In the genomic region with DNA sequence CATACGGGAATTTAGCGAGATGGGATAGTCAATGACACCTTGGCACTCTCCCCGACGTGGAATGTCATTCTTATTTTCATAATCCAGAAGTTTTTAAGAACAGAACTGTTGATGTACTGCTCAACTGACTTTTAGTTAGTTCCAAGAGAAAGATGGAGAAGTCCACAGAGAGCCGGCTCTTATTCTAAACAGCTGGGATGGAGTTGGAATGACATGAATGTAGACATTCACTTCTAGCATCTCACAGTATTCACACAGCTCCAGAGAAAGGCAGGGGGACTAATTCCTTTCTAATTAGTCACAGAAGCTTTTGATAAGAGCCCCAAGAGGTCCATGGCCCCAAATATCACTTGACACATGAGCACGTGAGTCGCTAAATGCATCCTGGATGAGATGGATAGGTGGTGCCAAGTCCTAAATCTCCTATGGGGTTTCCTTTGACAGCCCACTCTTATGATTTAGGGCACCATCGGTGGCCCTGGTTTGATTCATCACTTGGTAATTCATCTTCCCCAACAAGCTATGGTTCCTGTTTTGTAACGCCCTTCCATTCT, we compare ENCODE assay signal across 24 cellular contexts.
DNase-seq lines count a peak whose midpoint lies in the region; ATAC-seq and TF ChIP-seq lines count a peak whose summit lies in the region.
"Had no signal": no experiment of that assay in that cellular context is flagged by ENCODE, and none has a peak within 500 bp of the region (broad histone marks: within the 10 kb centered on the region; RNA-seq: fewer than 3 reads in every experiment).

No MANE protein-coding gene starts in this region.

- H2BK15ac ChIP-seq in mesendoderm (replicated peaks; ENCODE audit: low read depth) = no peak overlapping the region

- H3K27ac ChIP-seq in esophagus muscularis mucosa (replicated peaks in 1 of 4) (peak overlapping the region; percentile 67 to 75 (median 72)), mesendoderm (ENCODE audit: low read depth, low read length) (no peak overlapping the region), tibial nerve (peak overlapping the region in 1 of 4 donors; percentile 23), RWPE1 (no peak overlapping the region)
- H3K27ac ChIP-seq: adrenal gland, dorsolateral prefrontal cortex, parathyroid adenoma, SK-N-MC, skin epidermis, tibial artery had no signal

- intact Hi-C loops in esophagus muscularis mucosa (cut with DNase I) = loop anchor here (5.0 kb wide), 1 partner anchor 194 kb away; no protein-coding TSS in a partner anchor

- 42% methylated on average over 9 of the region's 9 CpGs for WGBS in esophagus muscularis mucosa
- no CpG with 5 or more reads among the region's 9 CpGs for WGBS in mesendoderm (ENCODE audit: extremely low coverage, insufficient coverage, low lambda C conversion rate)
- 42 to 46% methylated on average over 9 of the region's 9 CpGs for whole genome bisulfite sequencing in tibial nerve, 2 donors

- TF ChIP-seq EP300 in esophagus muscularis mucosa (IDR thresholded peaks at IDR 0.05) (no peak), tibial nerve (IDR thresholded peaks at IDR 0.05) (no peak)

- no peak overlapping the region for H2BK120ac ChIP-seq in mesendoderm (ENCODE audit: low read depth, low read length)

- no peak overlapping the region for H2BK5ac ChIP-seq in mesendoderm (ENCODE audit: low read length)

- no peaks in the 10 kb centered on the region for H3K9me3 ChIP-seq in esophagus muscularis mucosa
- H3K9me3 ChIP-seq in tibial nerve = no peaks in the 10 kb centered on the region
- H3K9me3 ChIP-seq: adrenal gland, tibial artery had no signal

- POLR2A ChIA-PET in RWPE1 (lab: Yijun Ruan, JAX; ENCODE audit: low non-redundant PET) = no interaction called here

- H4K5ac ChIP-seq in mesendoderm (ENCODE audit: low read length) = no peak overlapping the region

- H3K36me3 ChIP-seq in esophagus muscularis mucosa (no peaks in the 10 kb centered on the region), mesendoderm (ENCODE audit: control insufficient read depth, insufficient read depth, low read length) (no peaks in the 10 kb centered on the region), tibial nerve (no peaks in the 10 kb centered on the region)
- H3K36me3 ChIP-seq: adrenal gland, tibial artery had no signal

- CTCF ChIA-PET in RWPE1 (lab: Yijun Ruan, JAX) = no interaction called here

- H3K4me1 ChIP-seq in esophagus muscularis mucosa (peaks cover 4 to 33% (median 25%) of the 10 kb centered on the region in 4 donors), mesendoderm (ENCODE audit: control insufficient read depth, low read depth, low read length) (no peaks in the 10 kb centered on the region), tibial nerve (peaks cover 0 to 4% (median 0%) of the 10 kb centered on the region in 4 donors)
- H3K4me1 ChIP-seq: adrenal gland had no signal

- no peak for TF ChIP-seq POLR2A in esophagus muscularis mucosa (IDR thresholded peaks at IDR 0.05; ENCODE audit: low read depth)
- no peak for TF ChIP-seq POLR2A in tibial nerve (IDR thresholded peaks at IDR 0.05)

- no peak overlapping the region for H3K18ac ChIP-seq in mesendoderm (ENCODE audit: low read length)

- H4K8ac ChIP-seq in mesendoderm (ENCODE audit: low read depth, low read length) = no peak overlapping the region

- H2AK5ac ChIP-seq in mesendoderm (ENCODE audit: low read length) = no peak overlapping the region

- no peak overlapping the region for H3K23ac ChIP-seq in mesendoderm (ENCODE audit: low read length)

- no peaks in the 10 kb centered on the region for H3K79me1 ChIP-seq in mesendoderm (ENCODE audit: low read length)

- H3K9ac ChIP-seq in mesendoderm (ENCODE audit: low read length) = no peak overlapping the region
- H3K9ac ChIP-seq: parathyroid adenoma had no signal

- H3K56ac ChIP-seq in mesendoderm (ENCODE audit: low read length) = no peak overlapping the region

- H3K4me3 ChIP-seq in esophagus muscularis mucosa (peak overlapping the region in 1 of 4 donors; percentile 24), mesendoderm (ENCODE audit: low read length) (no peak overlapping the region), tibial nerve (no peak overlapping the region)
- H3K4me3 ChIP-seq: adrenal gland, dorsolateral prefrontal cortex, SK-N-MC, skin epidermis, tibial artery had no signal

- DNase-seq in GM04504 (ENCODE audit: low read depth) (peak; percentile 28), esophagus muscularis mucosa (ENCODE audit: extremely low spot score) (no peak), mesendoderm (peak; percentile 50), tibial nerve (ENCODE audit: low spot score in 2 of 2) (no peak), RWPE1 (ENCODE audit: low spot score) (no peak)
- DNase-seq: activated CD8-positive, alpha-beta memory T cell treated with anti-CD3 and anti-CD28 coated beads, Interleukin-2, amount 50 U/mL, for 48 hours; activated effector memory CD4-positive, alpha-beta T cell treated with anti-CD3 and anti-CD28 coated beads, Interleukin-2, amount 50 U/mL, for 16 hours; adrenal gland; central memory CD4-positive, alpha-beta T cell; KBM-7; NCI-H1694 treated with DMSO at 0.1 percent for 48 hours; NCI-H2227 treated with DMSO at 0.1 percent for 48 hours; NCI-H82; PC-3; stimulated activated naive CD4-positive, alpha-beta T cell treated with Interleukin-2 at 50 U/mL for 16 hours; tibial artery had no signal

- ATAC-seq in GM18517 (IDR thresholded peaks at IDR 0.05; ENCODE audit: unreplicated experiment) (no peak), HG03571 (IDR thresholded peaks at IDR 0.05; ENCODE audit: unreplicated experiment) (no peak)
- ATAC-seq: left colon; natural killer cell treated with Interleukin-12 subunit alpha and Interleukin-12 subunit beta and Interleukin-15 and Interleukin-18, amount 100 ng/mL, for 72 hours; PC-3 had no signal

- no peak overlapping the region for H3K4me2 ChIP-seq in mesendoderm (ENCODE audit: low read length)

- H3K4ac ChIP-seq in mesendoderm (ENCODE audit: low read depth, low read length) = no peak overlapping the region

- H3K27me3 ChIP-seq in esophagus muscularis mucosa (no peaks in the 10 kb centered on the region), mesendoderm (ENCODE audit: insufficient read depth, low read length, poor library complexity) (no peaks in the 10 kb centered on the region), tibial nerve (no peaks in the 10 kb centered on the region)
- H3K27me3 ChIP-seq: adrenal gland, tibial artery had no signal

- H3K79me2 ChIP-seq in mesendoderm (ENCODE audit: control insufficient read depth, insufficient read depth, low read length) = no peaks in the 10 kb centered on the region
- H3K79me2 ChIP-seq: parathyroid adenoma had no signal

- no peak for TF ChIP-seq CTCF in esophagus muscularis mucosa (IDR thresholded peaks at IDR 0.05)
- no peak for TF ChIP-seq CTCF in tibial nerve (IDR thresholded peaks at IDR 0.05)
- no peak for TF ChIP-seq CTCF in RWPE1 (conservative IDR thresholded peaks at IDR 0.05; ENCODE audit: low read depth)

Comparison
In these comparisons a context has a peak if more than half of its experiments do, and no peak if none do; other contexts are left out.
1. DNase-seq: peak in GM04504 (single experiment) and mesendoderm (single experiment); none in esophagus muscularis mucosa (single experiment), tibial nerve (0 of 2) and RWPE1 (single experiment).
2. H3K27ac ChIP-seq: peak in esophagus muscularis mucosa (4 of 4); none in mesendoderm (single experiment) and RWPE1 (single experiment).